Comparison of ENCODE assay signal across 1 cellular context in genomic region chr1:182392045-182393028, GRCh38.
TF ChIP-seq lines count a peak whose summit lies in the region.

No MANE protein-coding gene starts in this region.

TF ChIP-seq in HepG2, 621 proteins besides CTCF, POLR2A, EP300 and RAD21 (continued from another document):
- TF ChIP-seq HNF4A (CRISPR knock-in tag; IDR thresholded peaks at IDR 0.05) (no peak), ZNF839 (CRISPR knock-in tag; IDR thresholded peaks at IDR 0.05; ENCODE audit: borderline replicate concordance) (no peak), WIZ (CRISPR knock-in tag; IDR thresholded peaks at IDR 0.05) (peak; percentile 31; the same call in 1 of the 2 replicates), ELK4 (CRISPR knock-in tag; IDR thresholded peaks at IDR 0.05; ENCODE audit: borderline replicate concordance) (no peak), GLMP (CRISPR knock-in tag; IDR thresholded peaks at IDR 0.05; ENCODE audit: borderline replicate concordance) (no peak), SMARCC2 (IDR thresholded peaks at IDR 0.05) (no peak), SIX4 (CRISPR knock-in tag; IDR thresholded peaks at IDR 0.05) (no peak), PCBP2 (optimal IDR thresholded peaks at IDR 0.05; ENCODE audit: low read depth, low read length, poor library complexity, severe bottlenecking) (no peak), TFE3 (CRISPR knock-in tag; IDR thresholded peaks at IDR 0.05) (no peak), CHCHD3 (CRISPR knock-in tag; IDR thresholded peaks at IDR 0.05) (no peak), KLF6 (CRISPR knock-in tag; IDR thresholded peaks at IDR 0.05) (no peak), MXD3 (CRISPR knock-in tag; IDR thresholded peaks at IDR 0.05) (no peak), ZNF337 (CRISPR knock-in tag; IDR thresholded peaks at IDR 0.05; ENCODE audit: borderline replicate concordance, low read depth) (no peak), PLSCR1 (CRISPR knock-in tag; IDR thresholded peaks at IDR 0.05; ENCODE audit: borderline replicate concordance) (no peak), IRF2 (CRISPR knock-in tag; IDR thresholded peaks at IDR 0.05) (no peak), SSRP1 (CRISPR knock-in tag; IDR thresholded peaks at IDR 0.05) (no peak)
